ENCODE assay signal across 11 cellular contexts in the genomic region with DNA sequence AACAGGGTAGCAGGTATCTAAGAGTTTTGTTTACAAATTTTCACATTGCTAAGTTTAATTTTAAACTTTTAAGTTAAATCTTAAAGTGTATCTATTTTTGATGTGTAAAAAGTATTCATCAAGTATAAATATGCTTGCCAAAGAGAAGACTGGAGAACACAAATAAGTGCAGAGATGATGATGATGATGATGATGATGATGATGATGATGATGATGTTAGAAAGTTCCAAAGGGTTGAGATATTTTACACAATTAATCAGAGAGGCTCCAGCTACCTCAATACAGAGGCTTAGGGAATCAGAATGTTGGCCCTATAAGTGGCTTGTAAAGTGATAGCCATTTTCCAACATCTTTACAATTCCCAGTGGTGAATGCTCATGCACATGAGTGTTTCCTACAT.
"Had no signal": no experiment of that assay in that cellular context is flagged by ENCODE, and none has a peak within 500 bp of the region (broad histone marks: within the 10 kb centered on the region; RNA-seq: fewer than 3 reads in every experiment).

No MANE protein-coding gene starts in this region.

- H3K4me3 ChIP-seq: GM23248, GM23338, HAP-1 had no signal

- ATAC-seq: GM23338, HCT116 had no signal

- H3K9me3 ChIP-seq: HAP-1 had no signal

- H2AFZ ChIP-seq: GM23248 had no signal

- H3K36me3 ChIP-seq: HAP-1 had no signal

- H3K27ac ChIP-seq: GM23248 had no signal

- H3K4me2 ChIP-seq: GM23338 had no signal

- FAIRE-seq: H1, H54 had no signal

- H3K9ac ChIP-seq: GM23248 had no signal

- DNase-seq: GM23248, GOT3, H7, H9, HCEC 1CT, HFFc6 had no signal

- H3K4me1 ChIP-seq: HAP-1 had no signal
